Comparison of ENCODE assay signal across 16 cellular contexts in the genomic region with DNA sequence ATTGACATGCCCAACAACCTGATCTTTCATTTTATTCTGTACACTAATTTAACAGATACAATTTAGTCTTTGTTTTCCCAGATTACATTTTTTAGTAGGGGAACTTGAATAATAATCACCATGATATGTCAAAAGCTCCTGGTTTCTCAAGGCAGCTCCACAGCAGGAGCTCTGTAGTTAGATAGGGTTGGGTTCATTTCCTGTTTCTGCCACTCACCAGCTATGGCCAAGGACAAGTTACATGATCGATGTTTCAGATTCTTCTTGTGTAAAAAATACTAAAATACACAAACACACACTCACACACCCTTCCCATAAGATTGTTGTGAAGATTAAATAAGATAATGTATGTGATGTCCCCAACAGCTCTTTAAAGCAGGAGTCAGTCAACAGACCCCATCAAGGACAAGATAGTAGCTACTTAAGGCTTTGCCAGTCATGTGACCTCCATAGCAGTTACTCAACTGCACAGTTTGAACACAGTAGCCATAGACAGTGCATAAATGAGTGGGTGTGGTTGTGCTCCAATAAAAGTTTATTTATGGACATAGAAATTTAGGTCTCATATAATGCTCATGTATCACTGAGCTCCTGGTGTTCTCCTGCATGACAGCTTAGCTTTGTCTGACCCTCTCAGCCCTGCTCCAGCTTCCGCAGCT. TPM values are rescaled to one million over a fixed set of nuclear protein-coding genes. Genes with fewer than 3 reads are reported as not detected.
"Had no signal": no experiment of that assay in that cellular context is flagged by ENCODE, and none has a peak within 500 bp of the region (broad histone marks: within the 10 kb centered on the region; RNA-seq: fewer than 3 reads in every experiment).

No MANE protein-coding gene starts in this region.

- H3K79me2 ChIP-seq: parathyroid adenoma had no signal

- H3K27ac ChIP-seq: parathyroid adenoma, thyroid gland had no signal

- H3K27me3 ChIP-seq: gastroesophageal sphincter, thyroid gland had no signal

- H3K9me3 ChIP-seq: gastroesophageal sphincter, mucosa of descending colon, thyroid gland had no signal

- H2AFZ ChIP-seq: parathyroid adenoma had no signal

- H3K9ac ChIP-seq: parathyroid adenoma had no signal

- H3K4me3 ChIP-seq: gastroesophageal sphincter, mucosa of descending colon, thyroid gland had no signal

- H3K4me1 ChIP-seq: parathyroid adenoma, thyroid gland had no signal

- DNase-seq: activated CD4-positive, alpha-beta T cell treated with anti-CD3 and anti-CD28 coated beads, Interleukin-2, amount 10 ng/mL, durations not matched to agents 24 days and 14 days; activated CD4-positive, CD25-positive, alpha-beta regulatory T cell; activated CD8-positive, alpha-beta memory T cell treated with anti-CD3 and anti-CD28 coated beads, Interleukin-2, amount 50 U/mL, for 4 hours; activated CD8-positive, alpha-beta T cell treated with anti-CD3 and anti-CD28 coated beads, Interleukin-2, amount 10 ng/mL, durations not matched to agents 7 days and 5 days; activated effector memory CD4-positive, alpha-beta T cell treated with anti-CD3 and anti-CD28 coated beads, Interleukin-2, amount 50 U/mL, for 16 hours; activated T-cell treated with anti-CD3 and anti-CD28 coated beads, Interleukin-2, amount 50 U/mL, for 48 hours; erythroblast; mucosa of descending colon; naive thymus-derived CD4-positive, alpha-beta T cell; stimulated activated CD4-positive, alpha-beta T cell treated with anti-CD3 and anti-CD28 coated beads, Interleukin-2, amount 100 ng/mL, for 48 hours; thyroid gland had no signal

- H3K36me3 ChIP-seq: gastroesophageal sphincter, thyroid gland had no signal

- ATAC-seq: activated CD8-positive, alpha-beta T cell treated with anti-CD3 and anti-CD28 coated beads, Interleukin-2, amount 10 ng/mL, durations not matched to agents 7 days and 5 days; activated naive CD4-positive, alpha-beta T cell treated with anti-CD3 and anti-CD28 coated beads, Interleukin-2, amount 50 U/mL, for 72 hours; gastroesophageal sphincter; left lobe of liver; mucosa of descending colon; naive thymus-derived CD4-positive, alpha-beta T cell; stimulated activated memory B cell treated with anti-CD40 and anti-IgM and Interleukin-4, amounts not matched to agents 10 μg/mL and 1 μg/mL and 100 μg/mL, for 72 hours had no signal

RNA-seq across cellular contexts. Expression of gene GUCY1A1, which starts 18.4 kb away (rescaled TPM):
- polyA plus RNA-seq: naive thymus-derived CD4-positive, alpha-beta T cell had no signal
